Comparison of ENCODE assay signal across 23 cellular contexts in the genomic region with DNA sequence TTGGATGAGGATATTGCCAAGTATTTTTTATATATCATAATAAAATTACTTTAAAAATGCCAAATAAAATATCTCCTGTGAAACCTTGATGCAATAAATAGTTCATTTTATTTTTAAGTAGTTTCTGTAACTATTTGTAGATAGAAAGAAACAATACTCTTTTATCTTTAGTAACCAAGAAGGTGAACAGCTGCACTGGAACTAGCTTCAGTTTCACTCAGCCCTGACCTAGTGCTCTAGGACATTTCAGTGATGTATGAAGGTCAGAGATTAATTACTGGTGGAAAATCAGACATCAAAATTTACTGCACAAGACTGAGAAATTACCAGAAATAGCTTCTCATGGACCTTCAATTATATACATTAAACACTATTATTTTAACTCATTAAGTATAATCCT.
DNase-seq lines count a peak whose midpoint lies in the region; ATAC-seq lines count a peak whose summit lies in the region.
"Had no signal": no experiment of that assay in that cellular context is flagged by ENCODE, and none has a peak within 500 bp of the region (broad histone marks: within the 10 kb centered on the region; RNA-seq: fewer than 3 reads in every experiment).

No MANE protein-coding gene starts in this region.

- H3K4me3 Mint-ChIP-seq in activated T-cell treated with anti-CD3 and anti-CD28 coated beads, Interleukin-2, amount 50 U/mL, for 24 hours, result no peak overlapping the region
- H3K4me3 Mint-ChIP-seq: CD4-positive, alpha-beta T cell; naive thymus-derived CD4-positive, alpha-beta T cell had no signal

- ATAC-seq in GM18517 (IDR thresholded peaks at IDR 0.05; ENCODE audit: unreplicated experiment) (peak; percentile 83), GM19468 (IDR thresholded peaks at IDR 0.05; ENCODE audit: extremely low read depth, unreplicated experiment) (peak; percentile 73), HG02763 (IDR thresholded peaks at IDR 0.05; ENCODE audit: unreplicated experiment) (peak; percentile 57), HG03442 (IDR thresholded peaks at IDR 0.05; ENCODE audit: unreplicated experiment) (peak; percentile 79), left cardiac atrium (no peak), HG03521 (IDR thresholded peaks at IDR 0.05; ENCODE audit: unreplicated experiment) (no peak)
- ATAC-seq: heart left ventricle; naive thymus-derived CD4-positive, alpha-beta T cell had no signal

- H3K36me3 Mint-ChIP-seq in activated T-cell treated with anti-CD3 and anti-CD28 coated beads, Interleukin-2, amount 50 U/mL, for 24 hours (ENCODE audit: low read depth), result no peaks in the 10 kb centered on the region
- H3K36me3 Mint-ChIP-seq: naive thymus-derived CD4-positive, alpha-beta T cell had no signal

- intact Hi-C loops in left cardiac atrium (cut with DNase I), result no loop called here

- no peaks in the 10 kb centered on the region for H3K27me3 Mint-ChIP-seq in activated T-cell treated with anti-CD3 and anti-CD28 coated beads, Interleukin-2, amount 50 U/mL, for 24 hours
- H3K27me3 Mint-ChIP-seq: CD4-positive, alpha-beta T cell; naive thymus-derived CD4-positive, alpha-beta T cell had no signal

- H3K4me1 Mint-ChIP-seq in activated T-cell treated with anti-CD3 and anti-CD28 coated beads, Interleukin-2, amount 50 U/mL, for 24 hours (ENCODE audit: low read depth), result no peaks in the 10 kb centered on the region
- H3K4me1 Mint-ChIP-seq: naive thymus-derived CD4-positive, alpha-beta T cell had no signal

- no peak overlapping the region for H3K27ac Mint-ChIP-seq in activated T-cell treated with anti-CD3 and anti-CD28 coated beads, Interleukin-2, amount 50 U/mL, for 24 hours
- H3K27ac Mint-ChIP-seq: CD4-positive, alpha-beta T cell; naive thymus-derived CD4-positive, alpha-beta T cell had no signal

- no peak for DNase-seq in left cardiac atrium
- no peak for DNase-seq in activated T-cell treated with anti-CD3 and anti-CD28 coated beads, Interleukin-2, amount 50 U/mL, for 24 hours
- DNase-seq in dermis blood vessel endothelial cell, result no peak
- DNase-seq: activated CD4-positive, alpha-beta T cell treated with anti-CD3 and anti-CD28 coated beads for 4 hours; activated gamma-delta T cell; amniotic stem cell; caudate nucleus; CD4-positive, alpha-beta T cell; DMS79 treated with DMSO at 0.1 percent for 48 hours; effector CD8-positive, alpha-beta T cell; heart left ventricle; mammary epithelial cell; naive thymus-derived CD4-positive, alpha-beta T cell; NCI-H146; NCI-H446; NK-92 treated with Interleukin-12 subunit alpha and Interleukin-12 subunit beta, amount 100 ng/mL, for 24 hours; posterior cingulate gyrus; RPMI8226 had no signal

- H3K9me3 Mint-ChIP-seq in activated T-cell treated with anti-CD3 and anti-CD28 coated beads, Interleukin-2, amount 50 U/mL, for 24 hours, result peaks cover 3% of the 10 kb centered on the region

Comparison
In these comparisons a context has a peak if more than half of its experiments do, and no peak if none do; other contexts are left out.
1. ATAC-seq: peak in GM18517 (single experiment), GM19468 (single experiment), HG02763 (single experiment) and HG03442 (single experiment); none in left cardiac atrium (0 of 2) and HG03521 (single experiment).